ENCODE assay signal across 8 cellular contexts in the genomic region with DNA sequence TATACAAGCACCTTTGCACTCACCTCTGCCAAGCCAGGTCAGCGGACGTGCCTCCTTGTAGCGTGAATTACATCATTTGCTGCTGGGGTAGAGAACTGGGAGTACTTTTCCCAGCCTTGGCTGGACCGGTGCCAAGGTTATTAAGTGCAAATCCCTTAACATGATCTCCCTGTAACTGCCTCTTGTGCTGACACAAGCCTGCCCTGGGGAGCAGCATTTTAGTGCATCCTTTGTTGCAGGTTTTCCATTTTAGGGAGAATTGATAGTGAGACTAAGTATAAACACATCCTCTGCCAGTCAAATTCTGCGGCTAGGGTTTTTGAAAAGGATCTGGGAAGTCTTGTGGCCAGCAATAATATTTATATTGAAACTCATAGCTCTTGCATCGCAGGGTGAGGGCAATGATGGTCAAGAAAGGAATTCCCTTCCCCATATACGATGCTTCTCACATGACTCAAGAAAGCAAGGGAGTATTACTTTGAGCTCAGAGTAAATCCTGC. TPM values are rescaled to one million over a fixed set of nuclear protein-coding genes. Genes with fewer than 3 reads are reported as not detected.
DNase-seq lines count a peak whose midpoint lies in the region; ATAC-seq and TF ChIP-seq lines count a peak whose summit lies in the region.

No MANE protein-coding gene starts in this region.

- no TSS peak for BruUV-seq in Caco-2 (replicated peaks; lab: Mats Ljungman, UMichigan)

- H3K27ac Mint-ChIP-seq in endodermal cell: no peak overlapping the region
- H3K27ac Mint-ChIP-seq in activated CD4-positive, alpha-beta T cell treated with anti-CD3 and anti-CD28 coated beads for 36 hours: no peak overlapping the region
- H3K27ac Mint-ChIP-seq in Caco-2 (ENCODE audit: unreplicated experiment): no peak overlapping the region

- H3K4me3 Mint-ChIP-seq in endodermal cell: no peak overlapping the region
- H3K4me3 Mint-ChIP-seq in activated CD4-positive, alpha-beta T cell treated with anti-CD3 and anti-CD28 coated beads for 36 hours: no peak overlapping the region
- no peak overlapping the region for H3K4me3 Mint-ChIP-seq in Caco-2 (ENCODE audit: unreplicated experiment)

- no peaks in the 10 kb centered on the region for H3K36me3 ChIP-seq in SJSA1
- no peaks in the 10 kb centered on the region for H3K36me3 ChIP-seq in heart left ventricle
- H3K36me3 ChIP-seq in upper lobe of left lung: no peaks in the 10 kb centered on the region
- no peaks in the 10 kb centered on the region for H3K36me3 ChIP-seq in endodermal cell (ENCODE audit: control insufficient read depth, insufficient read depth, low read length)
- H3K36me3 ChIP-seq in Caco-2 (ENCODE audit: control insufficient read depth, insufficient read depth, low read length): no peaks in the 10 kb centered on the region

- H3K27me3 ChIP-seq in SJSA1 (replicated peaks): no peaks in the 10 kb centered on the region
- no peaks in the 10 kb centered on the region for H3K27me3 ChIP-seq in heart left ventricle
- no peaks in the 10 kb centered on the region for H3K27me3 ChIP-seq in upper lobe of left lung
- no peaks in the 10 kb centered on the region for H3K27me3 ChIP-seq in endodermal cell (ENCODE audit: control insufficient read depth, insufficient read depth, low read length, poor library complexity, severe bottlenecking)
- no peaks in the 10 kb centered on the region for H3K27me3 ChIP-seq in Caco-2 (replicated peaks; ENCODE audit: control insufficient read depth, insufficient read depth, low read length)

- H3K4me3 ChIP-seq in SJSA1 (no peak overlapping the region), heart left ventricle (no peak overlapping the region), upper lobe of left lung (no peak overlapping the region), endodermal cell (ENCODE audit: low read length) (no peak overlapping the region), Caco-2 (ENCODE audit: low read depth, low read length) (no peak overlapping the region)

- H3K4me1 ChIP-seq in SJSA1 (replicated peaks): peaks cover 17% of the 10 kb centered on the region
- H3K4me1 ChIP-seq in heart left ventricle: peaks cover 0 to 13% (median 0%) of the 10 kb centered on the region in 12 donors
- peaks cover 0 to 11% (median 0%) of the 10 kb centered on the region in 4 donors for H3K4me1 ChIP-seq in upper lobe of left lung
- H3K4me1 ChIP-seq in endodermal cell (ENCODE audit: control insufficient read depth, insufficient read depth, low read length): no peaks in the 10 kb centered on the region
- H3K4me1 ChIP-seq in Caco-2: no peaks in the 10 kb centered on the region

- TF ChIP-seq CTCF in heart left ventricle (IDR thresholded peaks at IDR 0.05) (no peak), upper lobe of left lung (IDR thresholded peaks at IDR 0.05) (no peak), endodermal cell (conservative IDR thresholded peaks at IDR 0.05) (no peak), Caco-2 (IDR thresholded peaks at IDR 0.05; ENCODE audit: insufficient read depth in 1 of 2, low read depth in 1 of 2, low read length in 1 of 2, severe bottlenecking in 1 of 2, unreplicated experiment in 1 of 2) (no peak)

- H3K4me1 Mint-ChIP-seq in endodermal cell (no peaks in the 10 kb centered on the region), Caco-2 (ENCODE audit: low read depth, unreplicated experiment) (no peaks in the 10 kb centered on the region)
- H3K4me1 Mint-ChIP-seq in activated CD4-positive, alpha-beta T cell treated with anti-CD3 and anti-CD28 coated beads for 36 hours: no peaks in the 10 kb centered on the region

- WGBS in heart left ventricle, 4 donors: 34 to 40% (median 35%) methylated on average over 7 of the region's 7 CpGs
- 43 to 47% methylated on average over 7 of the region's 7 CpGs for WGBS in upper lobe of left lung, 2 donors
- 89 to 90% methylated on average over 4 to 7 of the region's 7 CpGs for WGBS in endodermal cell (ENCODE audit: insufficient coverage in 1 of 2, insufficient read length in 1 of 2), 2 experiments

- no peak overlapping the region for H3K9ac ChIP-seq in endodermal cell (ENCODE audit: extremely low read depth, low read length, poor library complexity, severe bottlenecking)

- H3K9me3 ChIP-seq in SJSA1 (replicated peaks) (no peaks in the 10 kb centered on the region), heart left ventricle (no peaks in the 10 kb centered on the region), upper lobe of left lung (no peaks in the 10 kb centered on the region), endodermal cell (ENCODE audit: control insufficient read depth, low read length) (no peaks in the 10 kb centered on the region), Caco-2 (no peaks in the 10 kb centered on the region)

- intact Hi-C loops in heart left ventricle (cut with DNase I) (no loop called here), Caco-2 (cut with micrococcal nuclease; ENCODE audit: unreplicated experiment) (no loop called here)
- intact Hi-C loops in activated CD4-positive, alpha-beta T cell treated with anti-CD3 and anti-CD28 coated beads for 36 hours (cut with DNase I, micrococcal nuclease): no loop called here

- no peaks in the 10 kb centered on the region for H3K27me3 Mint-ChIP-seq in endodermal cell (ENCODE audit: insufficient read depth)
- H3K27me3 Mint-ChIP-seq in activated CD4-positive, alpha-beta T cell treated with anti-CD3 and anti-CD28 coated beads for 36 hours: peaks cover 3% of the 10 kb centered on the region
- no peaks in the 10 kb centered on the region for H3K27me3 Mint-ChIP-seq in Caco-2 (ENCODE audit: insufficient read depth, unreplicated experiment)

- CTCF ChIA-PET in activated CD4-positive, alpha-beta T cell treated with anti-CD3 and anti-CD28 coated beads for 36 hours (lab: Charles Lee): no interaction called here
- CTCF ChIA-PET in Caco-2 (lab: Charles Lee): no interaction called here

- TF ChIP-seq POLR2A in heart left ventricle (IDR thresholded peaks at IDR 0.05): no peak
- TF ChIP-seq POLR2A in upper lobe of left lung (IDR thresholded peaks at IDR 0.05): no peak

- DNase-seq in NCI-H1105 (lab: John Stamatoyannopoulos, UW) (peak; percentile 83), SJSA1 (ENCODE audit: low read depth in 1 of 2, low spot score in 2 of 2) (peak; percentile 71 to 85), heart left ventricle (peak; percentile 37 to 80 (median 75)), upper lobe of left lung (peak in 1 of 2 donors; percentile 91), endodermal cell (no peak), Caco-2 (no peak)
- DNase-seq in activated CD4-positive, alpha-beta T cell treated with anti-CD3 and anti-CD28 coated beads for 36 hours: no peak

- no peaks in the 10 kb centered on the region for H3K36me3 Mint-ChIP-seq in endodermal cell (ENCODE audit: low read depth)
- H3K36me3 Mint-ChIP-seq in activated CD4-positive, alpha-beta T cell treated with anti-CD3 and anti-CD28 coated beads for 36 hours (ENCODE audit: low read depth): no peaks in the 10 kb centered on the region
- H3K36me3 Mint-ChIP-seq in Caco-2 (ENCODE audit: insufficient read depth, unreplicated experiment): no peaks in the 10 kb centered on the region

- ATAC-seq in heart left ventricle: peak; percentile 70 to 88 (median 78)
- ATAC-seq in upper lobe of left lung (ENCODE audit: low FRiP score in 2 of 2): peak; percentile 58 to 73
- ATAC-seq in activated CD4-positive, alpha-beta T cell treated with anti-CD3 and anti-CD28 coated beads for 36 hours: no peak
- ATAC-seq in GM18517 (IDR thresholded peaks at IDR 0.05; ENCODE audit: unreplicated experiment): no peak

- peak in 2 of 4 donors; percentile 41 to 90 for TF ChIP-seq EP300 in upper lobe of left lung (IDR thresholded peaks at IDR 0.05)

- POLR2A ChIA-PET in activated CD4-positive, alpha-beta T cell treated with anti-CD3 and anti-CD28 coated beads for 36 hours (lab: Charles Lee): no interaction called here
- POLR2A ChIA-PET in Caco-2 (lab: Charles Lee): no interaction called here

- H3K27ac ChIP-seq in SJSA1: no peak overlapping the region
- no peak overlapping the region for H3K27ac ChIP-seq in heart left ventricle
- no peak overlapping the region for H3K27ac ChIP-seq in upper lobe of left lung
- H3K27ac ChIP-seq in endodermal cell (ENCODE audit: low read depth, low read length): no peak overlapping the region

- H3K9me3 Mint-ChIP-seq in endodermal cell (no peaks in the 10 kb centered on the region), Caco-2 (ENCODE audit: unreplicated experiment) (no peaks in the 10 kb centered on the region)
- H3K9me3 Mint-ChIP-seq in activated CD4-positive, alpha-beta T cell treated with anti-CD3 and anti-CD28 coated beads for 36 hours (ENCODE audit: low read depth): no peaks in the 10 kb centered on the region

RNA-seq across cellular contexts. Expression of gene DCLK1, which starts 32.7 kb away (rescaled TPM):
- 2.2 and 3.7 TPM in 2 replicates for total RNA-seq in SJSA1 (2014; rRNA removed; shearing (Covaris generic))
- 10 to 100 TPM in 6 of 9 donors, 1 to 10 TPM in 3; 6.1 to 15.9 (median 11.6) TPM for total RNA-seq in heart left ventricle
- polyA plus RNA-seq in heart left ventricle: 1 to 10 TPM; 3.4 to 5.2 TPM
- total RNA-seq in upper lobe of left lung: 10 to 100 TPM in 1 of 6 donors, 1 to 10 TPM in 5; 2.1 to 14.7 (median 3.9) TPM
- total RNA-seq in endodermal cell: 10 to 100 TPM in 1 of 2 donors, 1 to 10 TPM in 1; 3.0 to 32.8 TPM
- polyA plus RNA-seq in endodermal cell (2013, experiment 1 of 2): 16.7 TPM
- polyA plus RNA-seq in endodermal cell (2013, experiment 2 of 2): 14.5 TPM
- not detected for total RNA-seq in activated CD4-positive, alpha-beta T cell treated with anti-CD3 and anti-CD28 coated beads for 36 hours
- total RNA-seq in Caco-2 (2022): not detected in 2 replicates

RNA-seq across cellular contexts. Expression of gene SOHLH2, which starts 50.5 kb away (rescaled TPM):
- total RNA-seq in SJSA1 (2014; rRNA removed; shearing (Covaris generic)): 0.37 TPM in 1 of 2 replicates, not detected in the other
- total RNA-seq in heart left ventricle: 1 to 10 TPM in 2 of 9 donors, under 1 TPM in 3, not detected in 4; 0.23 to 2.9 (median 0.68) TPM
- under 1 TPM; 0.15 to 0.76 TPM for polyA plus RNA-seq in heart left ventricle
- total RNA-seq in upper lobe of left lung: under 1 TPM in 1 of 6 donors, not detected in 5; 0.11 TPM
- total RNA-seq in endodermal cell: 10 to 100 TPM in 1 of 2 donors, 1 to 10 TPM in 1; 2.1 to 14.2 TPM
- polyA plus RNA-seq in endodermal cell (2013, experiment 1 of 2): 0.96 TPM
- 1.2 TPM for polyA plus RNA-seq in endodermal cell (2013, experiment 2 of 2)
- not detected for total RNA-seq in activated CD4-positive, alpha-beta T cell treated with anti-CD3 and anti-CD28 coated beads for 36 hours
- total RNA-seq in Caco-2 (2022): not detected in 2 replicates

Comparison
In these comparisons a context has a peak if more than half of its experiments do, and no peak if none do; other contexts are left out.
1. DNase-seq: peak in NCI-H1105 (single experiment), SJSA1 (2 of 2) and heart left ventricle (5 of 5); none in endodermal cell (single experiment), activated CD4-positive, alpha-beta T cell treated with anti-CD3 and anti-CD28 coated beads for 36 hours (single experiment) and Caco-2 (0 of 2).
2. ATAC-seq: peak in heart left ventricle (4 of 4) and upper lobe of left lung (2 of 2); none in activated CD4-positive, alpha-beta T cell treated with anti-CD3 and anti-CD28 coated beads for 36 hours (single experiment) and GM18517 (single experiment).